Comparison of ENCODE assay signal across 8 cellular contexts in the genomic region with DNA sequence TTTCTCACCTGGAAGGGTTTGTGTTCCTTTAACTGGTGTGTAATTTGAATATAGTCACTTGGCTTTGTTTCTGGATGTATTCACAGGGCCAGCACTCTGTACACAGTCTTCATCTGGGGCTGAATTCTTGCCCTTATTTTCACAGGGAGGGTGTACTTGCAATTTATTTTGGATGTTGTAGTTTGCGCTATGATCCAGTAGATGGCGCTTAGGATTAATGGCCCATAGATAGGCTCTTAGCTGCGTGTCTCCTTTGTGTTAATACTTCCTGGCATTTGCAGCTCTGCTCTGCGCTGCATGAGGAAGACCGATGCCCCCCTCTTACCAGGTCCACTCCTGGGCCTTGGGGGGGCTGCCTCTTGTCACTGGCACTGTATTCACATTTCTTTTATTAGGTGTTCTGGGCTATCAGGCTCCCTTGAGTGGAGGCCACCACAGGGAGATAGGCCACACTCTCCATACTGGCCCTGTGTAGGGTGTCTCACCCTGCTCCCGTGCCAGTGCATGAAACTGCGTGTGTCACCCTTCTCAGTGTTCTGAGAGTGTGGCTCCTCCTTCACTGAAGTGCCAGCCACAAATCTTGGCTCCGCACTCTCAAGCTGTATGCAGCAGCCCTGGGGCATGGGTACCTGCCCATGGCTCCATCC.
A peak's percentile ranks its signal among the peaks of the same experiment; 100 is the strongest.
DNase-seq lines count a peak whose midpoint lies in the region; ATAC-seq, FAIRE-seq and TF ChIP-seq lines count a peak whose summit lies in the region.

No MANE protein-coding gene starts in this region.

- DNase-seq in SHP77 treated with DMSO at 0.1 percent for 48 hours (lab: John Stamatoyannopoulos, UW) (peak; percentile 1), SHP77 (lab: John Stamatoyannopoulos, UW) (no peak), epithelial cell of proximal tubule (ENCODE audit: low read depth) (no peak), pancreas (peak in 3 of 6 donors; percentile 6 to 27 (median 15))
- no peak for DNase-seq in stimulated activated CD4-positive, alpha-beta T cell treated with anti-CD3 and anti-CD28 coated beads, Interleukin-12 subunit alpha, Interleukin-12 subunit beta, amount 100 ng/mL, for 4 hours

- H4K20me1 ChIP-seq in OCI-LY3 (ENCODE audit: insufficient read depth, low read length): no peaks in the 10 kb centered on the region

- intact Hi-C loops in pancreas (cut with DNase I): no loop called here

- ATAC-seq in GM19351 (IDR thresholded peaks at IDR 0.05; ENCODE audit: unreplicated experiment) (peak; percentile 96), HG03159 (IDR thresholded peaks at IDR 0.05; ENCODE audit: unreplicated experiment) (peak; percentile 96), pancreas (peak; percentile 43 to 84 (median 82))

- H3K9ac ChIP-seq in OCI-LY3 (ENCODE audit: low read length): 0 out of 2 replicates have a peak overlapping the region, but pooled peaks have one; percentile 22

- H2AFZ ChIP-seq in OCI-LY3 (ENCODE audit: low read depth, low read length): peak overlapping the region; percentile 90

- peak; percentile 61 for FAIRE-seq in pancreas (lab: Jason Lieb, UNC)

- H3K9me3 ChIP-seq in OCI-LY3 (ENCODE audit: insufficient read depth, low read length): no peaks in the 10 kb centered on the region
- H3K9me3 ChIP-seq in pancreas: no peaks in the 10 kb centered on the region

- H3K27ac ChIP-seq in OCI-LY3 (ENCODE audit: low read length): no peak overlapping the region
- no peak overlapping the region for H3K27ac ChIP-seq in pancreas

- H3K36me3 ChIP-seq in OCI-LY3 (replicated peaks; ENCODE audit: low read depth, low read length) (no peaks in the 10 kb centered on the region), pancreas (no peaks in the 10 kb centered on the region)

- no peaks in the 10 kb centered on the region for H3K27me3 ChIP-seq in OCI-LY3 (ENCODE audit: low read depth, low read length)
- peaks cover 0 to 7% (median 0%) of the 10 kb centered on the region in 4 donors for H3K27me3 ChIP-seq in pancreas

- H3K79me2 ChIP-seq in OCI-LY3 (ENCODE audit: low read length): no peaks in the 10 kb centered on the region

- peak overlapping the region; percentile 73 for H3K4me2 ChIP-seq in OCI-LY3 (ENCODE audit: low read length)

- H3K4me3 ChIP-seq in OCI-LY3 (ENCODE audit: low read length) (peak overlapping the region; percentile 48; the same call in 1 of the 2 replicates), epithelial cell of proximal tubule (ENCODE audit: low read depth, low read length) (no peak overlapping the region), pancreas (no peak overlapping the region)

- WGBS in pancreas, 2 donors: 22 to 25% methylated on average over 8 of the region's 8 CpGs

- TF ChIP-seq CTCF in OCI-LY3 (IDR thresholded peaks at IDR 0.05; ENCODE audit: low read depth, low read length) (peak; percentile 59), epithelial cell of proximal tubule (conservative IDR thresholded peaks at IDR 0.05; ENCODE audit: low read depth, low read length) (peak; percentile 61), pancreas (IDR thresholded peaks at IDR 0.05) (peak; percentile 41 to 61 (median 57))

- H3K4me1 ChIP-seq in OCI-LY3 (ENCODE audit: low read length) (peaks cover 17% of the 10 kb centered on the region), pancreas (no peaks in the 10 kb centered on the region)
